2 cellular contexts compared by ENCODE assay signal in genomic region chrX:109822861-109823260, GRCh38.
TF ChIP-seq lines count a peak whose summit lies in the region.

No MANE protein-coding gene starts in this region.

TF ChIP-seq in IMR-90, 13 proteins besides CTCF, POLR2A, EP300 and RAD21:
- no peak for TF ChIP-seq MAZ (IDR thresholded peaks at IDR 0.05; ENCODE audit: borderline replicate concordance, low read depth, low read length)
- no peak for TF ChIP-seq CHD1 (IDR thresholded peaks at IDR 0.05; ENCODE audit: low read depth, low read length)
- no peak for TF ChIP-seq NFE2L2 (IDR thresholded peaks at IDR 0.05; ENCODE audit: low read depth, low read length)
- no peak for TF ChIP-seq BHLHE40 (IDR thresholded peaks at IDR 0.05; ENCODE audit: low read depth, low read length)
- TF ChIP-seq USF2 (IDR thresholded peaks at IDR 0.05; ENCODE audit: low read depth, low read length): no peak
- TF ChIP-seq RFX5 (IDR thresholded peaks at IDR 0.05; ENCODE audit: low read depth, low read length): no peak
- no peak for TF ChIP-seq SMC3 (IDR thresholded peaks at IDR 0.05; ENCODE audit: low read depth, low read length)
- no peak for TF ChIP-seq ELK1 (IDR thresholded peaks at IDR 0.05; ENCODE audit: borderline replicate concordance, low read depth, low read length)
- no peak for TF ChIP-seq RCOR1 (IDR thresholded peaks at IDR 0.05; ENCODE audit: insufficient replicate concordance, low read length)
- no peak for TF ChIP-seq FOS (IDR thresholded peaks at IDR 0.05; ENCODE audit: low read depth, low read length)
- no peak for TF ChIP-seq CEBPB (IDR thresholded peaks at IDR 0.05; ENCODE audit: low read depth, low read length)
- TF ChIP-seq MAFK (IDR thresholded peaks at IDR 0.05; ENCODE audit: low read depth, low read length): no peak
- no peak for TF ChIP-seq MXI1 (IDR thresholded peaks at IDR 0.05; ENCODE audit: borderline replicate concordance, low read depth, low read length)
TF ChIP-seq in IMR-90: peak in this region for 0.

TF ChIP-seq in K562, 482 proteins besides CTCF, POLR2A, EP300 and RAD21:
- TF ChIP-seq VEZF1 (CRISPR knock-in tag; IDR thresholded peaks at IDR 0.05) (peak; percentile 75), FOSL1 (tag; conservative IDR thresholded peaks at IDR 0.05) (0 out of 2 replicates have a peak, but pooled peaks have one; percentile 27), ZNF121 (CRISPR knock-in tag; conservative IDR thresholded peaks at IDR 0.05) (no peak), ZNF785 (CRISPR knock-in tag; IDR thresholded peaks at IDR 0.05) (no peak), GABPA (tag; conservative IDR thresholded peaks at IDR 0.05; ENCODE audit: low read depth) (peak; percentile 53; the same call in 1 of the 2 replicates)
TF ChIP-seq in K562: peak in this region for 3.
